1 cellular context compared by ENCODE assay signal in genomic region chr19:1675633-1676350, GRCh38.
A peak's percentile ranks its signal among the peaks of the same experiment; 100 is the strongest.
TF ChIP-seq lines count a peak whose summit lies in the region.

No MANE protein-coding gene starts in this region.

TF ChIP-seq in K562, 482 proteins besides CTCF, POLR2A, EP300 and RAD21 (continued from another document and continues in another):
- no peak for TF ChIP-seq HES1 (IDR thresholded peaks at IDR 0.05; ENCODE audit: low read depth)
- no peak for TF ChIP-seq GTF2A2 (tag; IDR thresholded peaks at IDR 0.05)
- no peak for TF ChIP-seq ZNF217 (CRISPR knock-in tag; IDR thresholded peaks at IDR 0.05)
- TF ChIP-seq SNRNP70 (optimal IDR thresholded peaks at IDR 0.05; ENCODE audit: low read depth, low read length), result no peak
- no peak for TF ChIP-seq SUPT5H (IDR thresholded peaks at IDR 0.05)
- no peak for TF ChIP-seq GMEB1 (CRISPR knock-in tag; IDR thresholded peaks at IDR 0.05)
- no peak for TF ChIP-seq ZBTB8A (IDR thresholded peaks at IDR 0.05; ENCODE audit: partially characterized antibody)
- TF ChIP-seq ZFP36 (IDR thresholded peaks at IDR 0.05; ENCODE audit: low read depth, low read length, partially characterized antibody), result peak; percentile 91
- TF ChIP-seq ZHX1 (conservative IDR thresholded peaks at IDR 0.05; ENCODE audit: low read length), result no peak
- TF ChIP-seq ELK1 (CRISPR knock-in tag; IDR thresholded peaks at IDR 0.05), result no peak
- no peak for TF ChIP-seq U2AF1 (optimal IDR thresholded peaks at IDR 0.05; ENCODE audit: low read depth, low read length)
- no peak for TF ChIP-seq ZNF583 (CRISPR knock-in tag; IDR thresholded peaks at IDR 0.05)
- no peak for TF ChIP-seq ESRRB (CRISPR knock-in tag; IDR thresholded peaks at IDR 0.05; ENCODE audit: borderline replicate concordance)
- no peak for TF ChIP-seq DIDO1 (tag; IDR thresholded peaks at IDR 0.05; ENCODE audit: low read depth)
- no peak for TF ChIP-seq ZNF41 (CRISPR knock-in tag; conservative IDR thresholded peaks at IDR 0.05)
- no peak for TF ChIP-seq CBFA2T2 (conservative IDR thresholded peaks at IDR 0.05)
- no peak for TF ChIP-seq XRCC5 (IDR thresholded peaks at IDR 0.05; ENCODE audit: low read depth, low read length)
- no peak for TF ChIP-seq ZNF449 (CRISPR knock-in tag; IDR thresholded peaks at IDR 0.05)
- TF ChIP-seq IRF9 (tag; IDR thresholded peaks at IDR 0.05), result no peak
- TF ChIP-seq MTA2 (IDR thresholded peaks at IDR 0.05; ENCODE audit: low read depth), result no peak
- TF ChIP-seq KDM1A (IDR thresholded peaks at IDR 0.05), result peak; percentile 50 to 81
- TF ChIP-seq MLX (CRISPR knock-in tag; conservative IDR thresholded peaks at IDR 0.05), result no peak
- TF ChIP-seq NR3C1 (CRISPR knock-in tag; IDR thresholded peaks at IDR 0.05), result no peak
- TF ChIP-seq RUNX1 (IDR thresholded peaks at IDR 0.05; ENCODE audit: low read depth), result no peak
- TF ChIP-seq IRF1 (CRISPR knock-in tag; IDR thresholded peaks at IDR 0.05; ENCODE audit: borderline replicate concordance), result no peak
- 0 out of 2 replicates have a peak, but pooled peaks have one; percentile 36 for TF ChIP-seq ZNF740 (CRISPR knock-in tag; IDR thresholded peaks at IDR 0.05)
- TF ChIP-seq ZNF740 (tag; IDR thresholded peaks at IDR 0.05), result no peak
- TF ChIP-seq ZNF354B (CRISPR knock-in tag; IDR thresholded peaks at IDR 0.05), result no peak
- peak; percentile 40; the same call in 1 of the 2 replicates for TF ChIP-seq MTA3 (IDR thresholded peaks at IDR 0.05; ENCODE audit: borderline replicate concordance)
- no peak for TF ChIP-seq ZNF274 (IDR thresholded peaks at IDR 0.05; ENCODE audit: borderline replicate concordance, low read depth, low read length)
- TF ChIP-seq BCLAF1 (IDR thresholded peaks at IDR 0.05; ENCODE audit: borderline replicate concordance in 1 of 2, control insufficient read depth in 1 of 2, low read depth in 2 of 2, low read length in 1 of 2), result no peak
- TF ChIP-seq ZBTB40 (IDR thresholded peaks at IDR 0.05), result no peak
- no peak for TF ChIP-seq ZBTB40 (CRISPR knock-in tag; IDR thresholded peaks at IDR 0.05)
- TF ChIP-seq KDM5B (IDR thresholded peaks at IDR 0.05; ENCODE audit: insufficient replicate concordance, low read depth, low read length), result no peak
- no peak for TF ChIP-seq ZNF282 (CRISPR knock-in tag; IDR thresholded peaks at IDR 0.05)
